In the genomic region with DNA sequence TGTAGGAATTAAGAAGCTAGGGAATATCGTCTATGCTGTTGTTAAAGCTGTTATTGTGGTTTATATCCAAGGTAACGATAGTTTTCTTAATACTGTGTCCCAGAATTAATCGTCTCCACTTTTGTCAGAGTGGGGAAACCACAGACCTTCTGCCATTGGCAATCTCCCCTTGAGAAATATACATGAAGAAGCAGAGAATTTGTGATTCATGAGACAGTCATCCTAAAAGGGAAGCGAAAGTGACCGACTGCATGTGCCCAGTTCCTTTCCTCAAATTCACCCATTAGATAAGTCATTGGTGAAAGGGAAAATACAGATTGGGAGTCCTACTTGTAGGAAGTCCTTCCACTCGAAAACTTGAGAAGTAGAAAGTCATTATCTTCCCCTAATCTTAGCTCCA, we compare ENCODE assay signal across 13 cellular contexts. TPM values are rescaled to one million over a fixed set of nuclear protein-coding genes. Genes with fewer than 3 reads are reported as not detected.
DNase-seq lines count a peak whose midpoint lies in the region; ATAC-seq, FAIRE-seq and TF ChIP-seq lines count a peak whose summit lies in the region.
"Had no signal": no experiment of that assay in that cellular context is flagged by ENCODE, and none has a peak within 500 bp of the region (broad histone marks: within the 10 kb centered on the region; RNA-seq: fewer than 3 reads in every experiment).

No MANE protein-coding gene starts in this region.

- no peak overlapping the region for H4K12ac ChIP-seq in trophoblast cell (ENCODE audit: low read depth, low read length)

- TF ChIP-seq CTCF in HL-60 (IDR thresholded peaks at IDR 0.05; ENCODE audit: insufficient read depth, low read length) (no peak), astrocyte (IDR thresholded peaks at IDR 0.05; ENCODE audit: insufficient read depth, low read depth, low read length) (no peak)

- H3K4ac ChIP-seq in trophoblast cell (ENCODE audit: low read depth, low read length), result no peak overlapping the region

- H3K18ac ChIP-seq in trophoblast cell (ENCODE audit: low read length), result no peak overlapping the region

- no peak overlapping the region for H2BK5ac ChIP-seq in trophoblast cell (ENCODE audit: low read depth, low read length, poor library complexity)

- H2AK5ac ChIP-seq in trophoblast cell (ENCODE audit: low read length), result no peak overlapping the region

- H2AFZ ChIP-seq in astrocyte (ENCODE audit: low read depth, low read length), result no peak overlapping the region
- no peak overlapping the region for H2AFZ ChIP-seq in trophoblast cell (ENCODE audit: insufficient read depth, low read length, poor library complexity)

- no peaks in the 10 kb centered on the region for H3K27me3 Mint-ChIP-seq in astrocyte (ENCODE audit: low read depth, unreplicated experiment)
- no peaks in the 10 kb centered on the region for H3K27me3 Mint-ChIP-seq in CD4-positive, alpha-beta memory T cell
- H3K27me3 Mint-ChIP-seq: progenitor cell of endocrine pancreas had no signal

- no peaks in the 10 kb centered on the region for H3K79me2 ChIP-seq in astrocyte (ENCODE audit: insufficient read depth, low read length)
- H3K79me2 ChIP-seq in trophoblast cell (ENCODE audit: control insufficient read depth, insufficient read depth, low read length, poor library complexity), result no peaks in the 10 kb centered on the region

- DNase-seq in HL-60 (ENCODE audit: low read depth in 1 of 2, low spot score in 1 of 2), result peak; percentile 3 to 72
- DNase-seq in astrocyte (ENCODE audit: low read depth), result peak; percentile 92
- peak; percentile 8 to 46 for DNase-seq in trophoblast cell
- DNase-seq in effector CD4-positive, alpha-beta T cell, result no peak
- no peak for DNase-seq in CD4-positive, alpha-beta memory T cell
- DNase-seq in occipital lobe (lab: John Stamatoyannopoulos, UW), result no peak
- DNase-seq: activated naive CD4-positive, alpha-beta T cell treated with anti-CD3 and anti-CD28 coated beads, Interleukin-2, amount 50 U/mL, for 16 hours; NCI-H1436; uterus had no signal

- WGBS in trophoblast cell (ENCODE audit: extremely low coverage, insufficient coverage, insufficient read length), result no CpG with 5 or more reads among the region's 6 CpGs

- POLR2A ChIA-PET in CD4-positive, alpha-beta memory T cell (lab: Charles Lee; ENCODE audit: partially characterized antibody), result no interaction called here

- H3K36me3 Mint-ChIP-seq in astrocyte (ENCODE audit: low read depth, unreplicated experiment), result no peaks in the 10 kb centered on the region
- H3K36me3 Mint-ChIP-seq in CD4-positive, alpha-beta memory T cell, result peaks cover 10 to 11% of the 10 kb centered on the region in 2 donors

- CTCF ChIA-PET in CD4-positive, alpha-beta memory T cell (lab: Charles Lee; ENCODE audit: partially characterized antibody), result interaction anchor here (1.7 kb wide), 1 partner anchor 23 kb away, joined by 3 read pairs; no protein-coding TSS in a partner anchor

- H3K9ac ChIP-seq in astrocyte (ENCODE audit: low read length) (no peak overlapping the region), trophoblast cell (ENCODE audit: low read length) (no peak overlapping the region)

- intact Hi-C loops in CD4-positive, alpha-beta memory T cell (cut with micrococcal nuclease), result no loop called here

- no peak overlapping the region for H4K8ac ChIP-seq in trophoblast cell (ENCODE audit: low read depth, low read length)

- ATAC-seq in GM18861 (IDR thresholded peaks at IDR 0.05; ENCODE audit: unreplicated experiment) (peak; percentile 50), HG02970 (IDR thresholded peaks at IDR 0.05; ENCODE audit: low FRiP score, unreplicated experiment) (no peak)
- ATAC-seq: Panc1 had no signal

- no peak overlapping the region for H3K14ac ChIP-seq in trophoblast cell (ENCODE audit: low read length)

- H3K4me3 Mint-ChIP-seq in astrocyte (ENCODE audit: unreplicated experiment), result no peak overlapping the region
- H3K4me3 Mint-ChIP-seq in CD4-positive, alpha-beta memory T cell, result no peak overlapping the region

- H3K4me1 Mint-ChIP-seq in astrocyte (ENCODE audit: low read depth, unreplicated experiment), result peaks cover 17% of the 10 kb centered on the region
- H3K4me1 Mint-ChIP-seq in CD4-positive, alpha-beta memory T cell, result no peaks in the 10 kb centered on the region

- H3K23ac ChIP-seq in trophoblast cell (ENCODE audit: low read length), result no peak overlapping the region

- H3K4me1 ChIP-seq in astrocyte (ENCODE audit: insufficient read depth, low read length) (peaks cover 9% of the 10 kb centered on the region), trophoblast cell (ENCODE audit: control insufficient read depth in 1 of 2, insufficient read depth in 2 of 2, low read length in 2 of 2) (no peaks in the 10 kb centered on the region)
- H3K4me1 ChIP-seq in CD4-positive, alpha-beta memory T cell (ENCODE audit: insufficient read depth, low read length), result no peaks in the 10 kb centered on the region
- H3K4me1 ChIP-seq: uterus had no signal

- H2BK12ac ChIP-seq in trophoblast cell (ENCODE audit: low read length), result no peak overlapping the region

- peak overlapping the region; percentile 63 for H3K4me2 ChIP-seq in astrocyte (ENCODE audit: low read length)
- no peak overlapping the region for H3K4me2 ChIP-seq in trophoblast cell (ENCODE audit: low read length)

- no peak overlapping the region for H3K27ac ChIP-seq in HL-60 (replicated peaks)
- no peak overlapping the region for H3K27ac ChIP-seq in astrocyte (ENCODE audit: low read depth, low read length)
- H3K27ac ChIP-seq in trophoblast cell (ENCODE audit: low read depth, low read length), result no peak overlapping the region
- H3K27ac ChIP-seq in CD4-positive, alpha-beta memory T cell (ENCODE audit: low read depth, low read length), result no peak overlapping the region
- H3K27ac ChIP-seq: uterus had no signal

- FAIRE-seq in astrocyte (lab: Jason Lieb, UNC), result peak; percentile 77

- H3K36me3 ChIP-seq in astrocyte (ENCODE audit: insufficient read depth, low read length) (no peaks in the 10 kb centered on the region), trophoblast cell (ENCODE audit: control insufficient read depth in 1 of 2, insufficient read depth in 2 of 2, low read length in 2 of 2) (no peaks in the 10 kb centered on the region)
- H3K36me3 ChIP-seq in CD4-positive, alpha-beta memory T cell (ENCODE audit: insufficient read depth, low read length), result no peaks in the 10 kb centered on the region
- H3K36me3 ChIP-seq: uterus had no signal

- no peaks in the 10 kb centered on the region for H3K27me3 ChIP-seq in HL-60 (ENCODE audit: insufficient read depth, poor library complexity, severe bottlenecking)
- H3K27me3 ChIP-seq in astrocyte (ENCODE audit: insufficient read depth, low read length), result no peaks in the 10 kb centered on the region
- no peaks in the 10 kb centered on the region for H3K27me3 ChIP-seq in trophoblast cell (ENCODE audit: insufficient read depth, low read length)
- H3K27me3 ChIP-seq in CD4-positive, alpha-beta memory T cell (ENCODE audit: insufficient read depth, low read length), result no peaks in the 10 kb centered on the region
- H3K27me3 ChIP-seq: uterus had no signal

- no peak overlapping the region for H3K27ac Mint-ChIP-seq in astrocyte (ENCODE audit: unreplicated experiment)
- no peak overlapping the region for H3K27ac Mint-ChIP-seq in CD4-positive, alpha-beta memory T cell
- H3K27ac Mint-ChIP-seq: progenitor cell of endocrine pancreas had no signal

- H2BK120ac ChIP-seq in trophoblast cell (ENCODE audit: insufficient read depth, low read length, poor library complexity), result no peak overlapping the region

- H3K4me3 ChIP-seq in HL-60 (replicated peaks; ENCODE audit: insufficient read depth, low read length), result no peak overlapping the region
- peak overlapping the region; percentile 6 for H3K4me3 ChIP-seq in astrocyte (ENCODE audit: insufficient read depth, low read depth, low read length)
- H3K4me3 ChIP-seq in trophoblast cell (ENCODE audit: low read depth, low read length), result no peak overlapping the region
- H3K4me3 ChIP-seq in CD4-positive, alpha-beta memory T cell (ENCODE audit: low read length in 2 of 2), result no peak overlapping the region
- H3K4me3 ChIP-seq: uterus had no signal

- H3K9me3 ChIP-seq in astrocyte (ENCODE audit: insufficient read depth, low read depth, low read length), result no peaks in the 10 kb centered on the region
- H3K9me3 ChIP-seq in trophoblast cell (ENCODE audit: insufficient read depth, low read depth, low read length), result no peaks in the 10 kb centered on the region
- H3K9me3 ChIP-seq in CD4-positive, alpha-beta memory T cell (ENCODE audit: control insufficient read depth in 1 of 2, low read length in 2 of 2), result no peaks in the 10 kb centered on the region
- H3K9me3 ChIP-seq: uterus had no signal

- no peaks in the 10 kb centered on the region for H4K20me1 ChIP-seq in astrocyte (ENCODE audit: insufficient read depth, low read length)

- no peak overlapping the region for H4K91ac ChIP-seq in trophoblast cell (ENCODE audit: low read depth, low read length)

- no peaks in the 10 kb centered on the region for H3K9me3 Mint-ChIP-seq in astrocyte (ENCODE audit: unreplicated experiment)
- no peaks in the 10 kb centered on the region for H3K9me3 Mint-ChIP-seq in CD4-positive, alpha-beta memory T cell

- H3K79me1 ChIP-seq in trophoblast cell (ENCODE audit: low read length), result no peaks in the 10 kb centered on the region

RNA-seq across cellular contexts. Expression of gene DIPK2A, which starts 26.6 kb away (rescaled TPM):
- total RNA-seq in astrocyte (11.7 and 19.1 TPM in 2 replicates), occipital lobe (137 TPM)
- 11.2 and 11.6 TPM in 2 replicates for polyA plus RNA-seq in trophoblast cell (2013)
- total RNA-seq in CD4-positive, alpha-beta memory T cell, result 10 to 100 TPM; 22.0 to 22.8 TPM
- polyA plus RNA-seq in CD4-positive, alpha-beta memory T cell, result 1 to 10 TPM; 7.8 to 9.7 TPM

Comparison
In these comparisons a context has a peak if more than half of its experiments do, and no peak if none do; other contexts are left out.
1. DNase-seq: peak in HL-60 (2 of 2), astrocyte (single experiment) and trophoblast cell (2 of 2); none in effector CD4-positive, alpha-beta T cell (single experiment), CD4-positive, alpha-beta memory T cell (0 of 5) and occipital lobe (single experiment).